ENCODE assay signal across 8 cellular contexts in the genomic region with DNA sequence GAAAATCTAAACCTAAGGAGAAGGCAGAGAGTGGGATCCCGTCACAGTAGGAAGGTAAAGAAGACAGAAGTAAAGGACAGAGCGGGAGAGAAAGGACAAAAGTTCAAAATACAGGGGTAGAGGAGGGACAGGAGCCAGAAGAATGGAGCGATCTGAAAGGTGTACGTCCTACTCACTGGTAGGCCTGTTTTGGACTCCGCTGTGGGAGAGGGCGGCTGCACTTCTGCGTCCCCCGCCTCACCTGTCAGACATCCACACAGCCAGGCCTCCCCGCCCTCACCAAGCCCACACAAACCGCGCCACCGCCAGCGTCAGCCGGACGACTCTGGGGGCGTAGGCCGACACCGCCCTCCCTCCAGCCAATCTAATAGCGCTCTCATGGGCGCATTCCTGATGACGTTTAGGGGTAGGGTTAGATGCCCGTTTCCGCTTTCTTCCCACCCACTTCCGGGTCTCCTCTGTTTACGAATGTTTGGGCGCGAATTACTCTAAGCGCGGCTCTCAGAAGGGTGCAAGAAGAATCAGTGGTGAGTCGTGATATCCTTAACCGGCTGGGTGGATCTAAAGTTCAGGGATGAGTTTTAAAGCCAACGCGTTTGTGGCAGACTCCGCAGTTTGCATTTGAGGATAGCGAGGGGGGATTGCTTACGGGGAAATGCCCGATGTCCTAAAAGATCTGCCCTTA.
DNase-seq lines count a peak whose midpoint lies in the region; ATAC-seq lines count a peak whose summit lies in the region.

A gene with protein sequence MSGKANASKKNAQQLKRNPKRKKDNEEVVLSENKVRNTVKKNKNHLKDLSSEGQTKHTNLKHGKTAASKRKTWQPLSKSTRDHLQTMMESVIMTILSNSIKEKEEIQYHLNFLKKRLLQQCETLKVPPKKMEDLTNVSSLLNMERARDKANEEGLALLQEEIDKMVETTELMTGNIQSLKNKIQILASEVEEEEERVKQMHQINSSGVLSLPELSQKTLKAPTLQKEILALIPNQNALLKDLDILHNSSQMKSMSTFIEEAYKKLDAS (plus strand): TSS at position 444 of the 685 bp plus-strand sequence. CDS start 6,807 bp downstream, outside the sequence.
A gene (minus strand): TSS at position 327 of the 685 bp plus-strand sequence. CDS start 3,787 bp downstream, outside the sequence.

- ATAC-seq in GM19023 (IDR thresholded peaks at IDR 0.05; ENCODE audit: unreplicated experiment) = peak; percentile 99
- ATAC-seq in HG03280 (IDR thresholded peaks at IDR 0.05; ENCODE audit: unreplicated experiment) = peak; percentile 99

- DNase-seq in AG08396 (ENCODE audit: low spot score) = peak; percentile 94
- DNase-seq in NCI-H345 treated with DMSO at 0.1 percent for 48 hours (lab: John Stamatoyannopoulos, UW; ENCODE audit: unreplicated experiment) = peak; percentile 91
- peak; percentile 75 to 84 (median 76) for DNase-seq in activated CD4-positive, CD25-positive, alpha-beta regulatory T cell (lab: John Stamatoyannopoulos, UW)
- DNase-seq in central memory CD4-positive, alpha-beta T cell = peak; percentile 94
- peak; percentile 95 for DNase-seq in iris pigment epithelial cell (ENCODE audit: low read depth)
- peak; percentile 78 to 84 for DNase-seq in stimulated activated CD4-positive, alpha-beta T cell treated with anti-CD3 and anti-CD28 coated beads, Interleukin-12 subunit alpha, Interleukin-12 subunit beta, amount 100 ng/mL, for 24 hours (ENCODE audit: low read depth in 2 of 2)

Comparison
In these comparisons a context has a peak if more than half of its experiments do, and no peak if none do; other contexts are left out.
1. Peak in every context shown above with its lines: DNase-seq and ATAC-seq.